8 cellular contexts compared by ENCODE assay signal in genomic region chr12:2691340-2692111, GRCh38.
DNase-seq lines count a peak whose midpoint lies in the region; ATAC-seq and TF ChIP-seq lines count a peak whose summit lies in the region.

No MANE protein-coding gene starts in this region.

- peaks cover 11 to 36% (median 31%) of the 10 kb centered on the region in 3 donors for H3K27me3 ChIP-seq in gastrocnemius medialis

- no peak overlapping the region for H3K27ac ChIP-seq in gastrocnemius medialis

- DNase-seq in DMS 273 (lab: John Stamatoyannopoulos, UW; ENCODE audit: unreplicated experiment) = peak; percentile 62
- DNase-seq in Kasumi-1 (lab: John Stamatoyannopoulos, UW) = peak; percentile 27 to 50
- DNase-seq in activated CD8-positive, alpha-beta memory T cell treated with anti-CD3 and anti-CD28 coated beads for 24 hours = peak; percentile 85
- DNase-seq in fibroblast of villous mesenchyme (ENCODE audit: low read depth) = no peak
- no peak for DNase-seq in gastrocnemius medialis
- no peak for DNase-seq in middle frontal gyrus (ENCODE audit: extremely low spot score, low spot score)
- DNase-seq in EL = no peak

- ATAC-seq in GM21367 (IDR thresholded peaks at IDR 0.05; ENCODE audit: unreplicated experiment) (peak; percentile 55), gastrocnemius medialis (no peak)

- no peaks in the 10 kb centered on the region for H3K9me3 ChIP-seq in gastrocnemius medialis

- no peak for TF ChIP-seq CTCF in fibroblast of villous mesenchyme (IDR thresholded peaks at IDR 0.05; ENCODE audit: insufficient read depth, low read depth, low read length)
- no peak for TF ChIP-seq CTCF in gastrocnemius medialis (IDR thresholded peaks at IDR 0.05 in 4 of 5, conservative IDR thresholded peaks at IDR 0.05 in 1 of 5)

- in situ Hi-C loops in gastrocnemius medialis (cut with MboI; ENCODE audit: low sequenced_read_pairs in 4 of 4) = no loop called here

- intact Hi-C loops in gastrocnemius medialis (cut with DNase I; ENCODE audit: low total_unique reads) = no loop called here

- H3K36me3 ChIP-seq in gastrocnemius medialis = no peaks in the 10 kb centered on the region

- H3K4me3 ChIP-seq in fibroblast of villous mesenchyme (ENCODE audit: low read depth, low read length) (peak overlapping the region; percentile 34), gastrocnemius medialis (peak overlapping the region; percentile 24 to 53 (median 40))

- TF ChIP-seq POLR2A in gastrocnemius medialis (IDR thresholded peaks at IDR 0.05) = no peak

- H3K4me1 ChIP-seq in gastrocnemius medialis = no peaks in the 10 kb centered on the region

Comparison
In these comparisons a context has a peak if more than half of its experiments do, and no peak if none do; other contexts are left out.
1. DNase-seq: peak in DMS 273 (single experiment), Kasumi-1 (2 of 2) and activated CD8-positive, alpha-beta memory T cell treated with anti-CD3 and anti-CD28 coated beads for 24 hours (single experiment); none in fibroblast of villous mesenchyme (single experiment), gastrocnemius medialis (0 of 2), middle frontal gyrus (single experiment) and EL (single experiment).